In the genomic region with DNA sequence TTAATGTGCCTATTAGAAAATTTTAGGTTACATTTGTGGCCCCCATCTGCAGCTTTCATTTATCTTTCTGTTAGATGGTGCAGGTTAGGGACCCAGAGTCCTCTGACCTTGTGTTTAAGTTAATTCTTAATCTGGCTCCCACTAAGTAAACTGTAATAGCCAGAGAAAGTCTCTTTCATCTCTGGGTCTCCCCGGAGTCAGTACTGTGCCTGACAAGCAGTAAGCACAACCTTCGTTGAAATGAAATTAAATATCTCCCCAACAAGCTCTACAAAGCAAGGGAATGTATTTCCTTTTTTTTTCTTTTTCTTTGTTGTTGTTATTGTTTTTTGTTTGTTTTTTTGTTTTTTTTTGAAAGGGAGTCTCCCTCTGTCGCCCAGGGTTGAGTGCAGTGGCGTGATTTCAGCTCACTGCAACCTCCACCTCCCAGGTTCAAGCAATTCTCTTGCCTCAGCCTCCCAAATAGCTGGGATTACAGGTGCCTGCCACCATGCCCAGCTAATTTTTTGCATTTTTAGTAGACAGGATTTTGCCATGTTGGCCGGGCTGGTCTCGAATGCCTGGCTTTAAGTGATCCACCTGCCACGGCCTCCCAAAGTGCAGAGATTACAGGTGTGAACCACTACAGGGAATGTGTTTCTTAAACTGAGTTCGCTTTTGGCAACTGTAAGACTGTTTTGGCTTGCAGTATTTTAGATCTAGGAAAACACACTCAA, we compare ENCODE assay signal across 8 cellular contexts.
DNase-seq lines count a peak whose midpoint lies in the region; ATAC-seq and TF ChIP-seq lines count a peak whose summit lies in the region.

No MANE protein-coding gene starts in this region.

- H3K36me3 Mint-ChIP-seq in stimulated activated naive CD8-positive, alpha-beta T cell treated with anti-CD3 and anti-CD28 coated beads, Interleukin-15, Interleukin-2, amounts not matched to agents 100 ng/mL and 50 ng/mL, for 24 hours (ENCODE audit: low read depth): no peaks in the 10 kb centered on the region
- H3K36me3 Mint-ChIP-seq in chondrocyte (ENCODE audit: low read depth): peaks cover 1% of the 10 kb centered on the region
- no peaks in the 10 kb centered on the region for H3K36me3 Mint-ChIP-seq in natural killer cell

- TF ChIP-seq CTCF in chondrocyte (IDR thresholded peaks at IDR 0.05) (no peak), natural killer cell (IDR thresholded peaks at IDR 0.05) (no peak)

- peaks cover 18% of the 10 kb centered on the region for H3K4me1 Mint-ChIP-seq in stimulated activated naive CD8-positive, alpha-beta T cell treated with anti-CD3 and anti-CD28 coated beads, Interleukin-15, Interleukin-2, amounts not matched to agents 100 ng/mL and 50 ng/mL, for 24 hours (ENCODE audit: low read depth)
- peaks cover 11% of the 10 kb centered on the region for H3K4me1 Mint-ChIP-seq in chondrocyte (ENCODE audit: low read depth)
- H3K4me1 Mint-ChIP-seq in natural killer cell: peaks cover 8 to 11% of the 10 kb centered on the region in 2 donors

- peak overlapping the region; percentile 36 for H3K27ac Mint-ChIP-seq in stimulated activated naive CD8-positive, alpha-beta T cell treated with anti-CD3 and anti-CD28 coated beads, Interleukin-15, Interleukin-2, amounts not matched to agents 100 ng/mL and 50 ng/mL, for 24 hours
- H3K27ac Mint-ChIP-seq in chondrocyte (ENCODE audit: unreplicated experiment) (peak overlapping the region; percentile 70), natural killer cell (peak overlapping the region; percentile 80 to 84)

- H3K27me3 Mint-ChIP-seq in stimulated activated naive CD8-positive, alpha-beta T cell treated with anti-CD3 and anti-CD28 coated beads, Interleukin-15, Interleukin-2, amounts not matched to agents 100 ng/mL and 50 ng/mL, for 24 hours: no peaks in the 10 kb centered on the region
- H3K27me3 Mint-ChIP-seq in chondrocyte (ENCODE audit: low read depth) (no peaks in the 10 kb centered on the region), natural killer cell (ENCODE audit: low read depth in 2 of 2) (peaks cover 0 to 8% of the 10 kb centered on the region in 2 donors)

- no peak for ATAC-seq in stimulated activated naive CD8-positive, alpha-beta T cell treated with anti-CD3 and anti-CD28 coated beads, Interleukin-15, Interleukin-2, amounts not matched to agents 100 U/mL and 50 U/mL, for 24 hours
- ATAC-seq in natural killer cell (no peak), GM19397 (IDR thresholded peaks at IDR 0.05; ENCODE audit: unreplicated experiment) (no peak)

- no peak overlapping the region for H3K4me3 Mint-ChIP-seq in stimulated activated naive CD8-positive, alpha-beta T cell treated with anti-CD3 and anti-CD28 coated beads, Interleukin-15, Interleukin-2, amounts not matched to agents 100 ng/mL and 50 ng/mL, for 24 hours
- H3K4me3 Mint-ChIP-seq in chondrocyte (ENCODE audit: unreplicated experiment) (no peak overlapping the region), natural killer cell (peak overlapping the region; percentile 63)

- no peaks in the 10 kb centered on the region for H3K9me3 Mint-ChIP-seq in stimulated activated naive CD8-positive, alpha-beta T cell treated with anti-CD3 and anti-CD28 coated beads, Interleukin-15, Interleukin-2, amounts not matched to agents 100 ng/mL and 50 ng/mL, for 24 hours
- H3K9me3 Mint-ChIP-seq in chondrocyte (ENCODE audit: low read depth) (no peaks in the 10 kb centered on the region), natural killer cell (no peaks in the 10 kb centered on the region)

- no peak for DNase-seq in stimulated activated naive CD8-positive, alpha-beta T cell treated with anti-CD3 and anti-CD28 coated beads, Interleukin-15, Interleukin-2, amounts not matched to agents 100 U/mL and 50 U/mL, for 24 hours
- DNase-seq in chondrocyte (ENCODE audit: low spot score) (no peak), natural killer cell (no peak), NCI-H524 treated with DMSO at 0.1 percent for 48 hours (lab: John Stamatoyannopoulos, UW) (no peak), GOT3 (lab: John Stamatoyannopoulos, UW) (no peak), NCI-H345 treated with DMSO at 0.1 percent for 48 hours (lab: John Stamatoyannopoulos, UW; ENCODE audit: unreplicated experiment) (no peak)

- intact Hi-C loops in natural killer cell (cut with micrococcal nuclease): loop anchor here (10.0 kb wide), 1 partner anchor 248 kb away; a partner anchor contains a TSS
